1 cellular context compared by ENCODE assay signal in genomic region chr2:152884088-152884487, GRCh38.
TF ChIP-seq lines count a peak whose summit lies in the region.

No MANE protein-coding gene starts in this region.

TF ChIP-seq in GM23338, 12 proteins besides CTCF, POLR2A, EP300 and RAD21 (continued from another document):
- no peak for TF ChIP-seq ZNF462 (CRISPR knock-in tag; IDR thresholded peaks at IDR 0.05)
- no peak for TF ChIP-seq JUNB (IDR thresholded peaks at IDR 0.05; ENCODE audit: unreplicated experiment)
- TF ChIP-seq STAT1 (IDR thresholded peaks at IDR 0.05; ENCODE audit: unreplicated experiment) = no peak
- no peak for TF ChIP-seq ETS1 (IDR thresholded peaks at IDR 0.05)
- TF ChIP-seq ZNF331 (CRISPR knock-in tag; IDR thresholded peaks at IDR 0.05; ENCODE audit: low read depth) = no peak
